19 cellular contexts compared by ENCODE assay signal in genomic region chr9:108270041-108270440, GRCh38.
A peak's percentile ranks its signal among the peaks of the same experiment; 100 is the strongest.
DNase-seq lines count a peak whose midpoint lies in the region; ATAC-seq, FAIRE-seq and TF ChIP-seq lines count a peak whose summit lies in the region.
"Had no signal": no experiment of that assay in that cellular context is flagged by ENCODE, and none has a peak within 500 bp of the region (broad histone marks: within the 10 kb centered on the region; RNA-seq: fewer than 3 reads in every experiment).

No MANE protein-coding gene starts in this region.

- no peak for ATAC-seq in PC-3
- ATAC-seq in stimulated activated naive CD8-positive, alpha-beta T cell treated with anti-CD3 and anti-CD28 coated beads, Interleukin-15, amount 100 ng/mL, for 72 hours = no peak
- ATAC-seq: left colon had no signal

- peaks cover 28% of the 10 kb centered on the region for H3K4me1 Mint-ChIP-seq in osteocyte (ENCODE audit: unreplicated experiment)
- H3K4me1 Mint-ChIP-seq in activated CD4-positive, alpha-beta T cell treated with anti-CD3 and anti-CD28 coated beads, Interleukin-2, amount 10 ng/mL, durations not matched to agents 24 days and 14 days = no peaks in the 10 kb centered on the region
- no peaks in the 10 kb centered on the region for H3K4me1 Mint-ChIP-seq in stimulated activated naive CD8-positive, alpha-beta T cell treated with anti-CD3 and anti-CD28 coated beads, Interleukin-15, amount 100 ng/mL, for 72 hours

- no peak overlapping the region for H3K27ac ChIP-seq in PC-3 (ENCODE audit: low read length)
- H3K27ac ChIP-seq: stomach had no signal

- POLR2A ChIA-PET in PC-3 (lab: Charles Lee; ENCODE audit: unreplicated experiment) = no interaction called here

- no peaks in the 10 kb centered on the region for H3K9me2 ChIP-seq in PC-3 (replicated peaks; ENCODE audit: low read length)

- no peak overlapping the region for H3K9ac ChIP-seq in PC-3 (ENCODE audit: low read length)

- H3K4me3 Mint-ChIP-seq in osteocyte (ENCODE audit: unreplicated experiment) = no peak overlapping the region
- no peak overlapping the region for H3K4me3 Mint-ChIP-seq in activated CD4-positive, alpha-beta T cell treated with anti-CD3 and anti-CD28 coated beads, Interleukin-2, amount 10 ng/mL, durations not matched to agents 24 days and 14 days
- no peak overlapping the region for H3K4me3 Mint-ChIP-seq in stimulated activated naive CD8-positive, alpha-beta T cell treated with anti-CD3 and anti-CD28 coated beads, Interleukin-15, amount 100 ng/mL, for 72 hours
- H3K4me3 Mint-ChIP-seq: activated naive CD8-positive, alpha-beta T cell had no signal

- no peaks in the 10 kb centered on the region for H3K36me3 Mint-ChIP-seq in osteocyte (ENCODE audit: unreplicated experiment)
- H3K36me3 Mint-ChIP-seq in activated CD4-positive, alpha-beta T cell treated with anti-CD3 and anti-CD28 coated beads, Interleukin-2, amount 10 ng/mL, durations not matched to agents 24 days and 14 days (ENCODE audit: low read depth) = no peaks in the 10 kb centered on the region
- H3K36me3 Mint-ChIP-seq: activated naive CD8-positive, alpha-beta T cell had no signal

- H3F3A ChIP-seq in PC-3 (ENCODE audit: low read length, unreplicated experiment) = no peaks in the 10 kb centered on the region

- peak; percentile 64 for FAIRE-seq in bronchial epithelial cell (lab: Jason Lieb, UNC)

- no peaks in the 10 kb centered on the region for H4K20me1 ChIP-seq in PC-3 (ENCODE audit: low read length)

- H3K27me3 ChIP-seq in PC-3 (ENCODE audit: low read length) = no peaks in the 10 kb centered on the region
- no peaks in the 10 kb centered on the region for H3K27me3 ChIP-seq in bronchial epithelial cell (ENCODE audit: control insufficient read depth, insufficient read depth, low read length)
- H3K27me3 ChIP-seq: Peyer's patch, stomach had no signal

- BruUV-seq in PC-3 (replicated peaks; lab: Mats Ljungman, UMichigan) = no TSS peak

- peaks cover 6% of the 10 kb centered on the region for H3K9me3 Mint-ChIP-seq in osteocyte (ENCODE audit: unreplicated experiment)
- H3K9me3 Mint-ChIP-seq in activated CD4-positive, alpha-beta T cell treated with anti-CD3 and anti-CD28 coated beads, Interleukin-2, amount 10 ng/mL, durations not matched to agents 24 days and 14 days = peaks cover 5% of the 10 kb centered on the region
- H3K9me3 Mint-ChIP-seq in stimulated activated naive CD8-positive, alpha-beta T cell treated with anti-CD3 and anti-CD28 coated beads, Interleukin-15, amount 100 ng/mL, for 72 hours = peaks cover 12 to 31% of the 10 kb centered on the region in 2 donors

- TF ChIP-seq CTCF in GM12865 (IDR thresholded peaks at IDR 0.05; ENCODE audit: insufficient read depth, low read depth, low read length, missing control alignments) (no peak), PC-3 (conservative IDR thresholded peaks at IDR 0.05; ENCODE audit: low read depth, low read length) (no peak; the same call in 1 of the 2 replicates), bronchial epithelial cell (IDR thresholded peaks at IDR 0.05; ENCODE audit: insufficient read depth, low read length, severe bottlenecking) (no peak), osteocyte (IDR thresholded peaks at IDR 0.05) (no peak)

- no peaks in the 10 kb centered on the region for H3K36me3 ChIP-seq in PC-3 (ENCODE audit: low read depth, low read length)
- H3K36me3 ChIP-seq in bronchial epithelial cell (ENCODE audit: control insufficient read depth, insufficient read depth, low read length) = no peaks in the 10 kb centered on the region
- H3K36me3 ChIP-seq: Peyer's patch, stomach had no signal

- no peaks in the 10 kb centered on the region for H3K27me3 Mint-ChIP-seq in osteocyte (ENCODE audit: unreplicated experiment)
- no peaks in the 10 kb centered on the region for H3K27me3 Mint-ChIP-seq in activated CD4-positive, alpha-beta T cell treated with anti-CD3 and anti-CD28 coated beads, Interleukin-2, amount 10 ng/mL, durations not matched to agents 24 days and 14 days
- H3K27me3 Mint-ChIP-seq in stimulated activated naive CD8-positive, alpha-beta T cell treated with anti-CD3 and anti-CD28 coated beads, Interleukin-15, amount 100 ng/mL, for 72 hours = no peaks in the 10 kb centered on the region
- H3K27me3 Mint-ChIP-seq: activated naive CD8-positive, alpha-beta T cell had no signal

- DNase-seq in GM12865 (ENCODE audit: low read depth) (peak; percentile 18), PC-3 (peak; percentile 27), bronchial epithelial cell (ENCODE audit: low read depth) (peak; percentile 27), osteocyte (ENCODE audit: extremely low spot score, unreplicated experiment) (no peak), NCI-H345 (lab: John Stamatoyannopoulos, UW) (no peak)
- no peak for DNase-seq in activated CD4-positive, alpha-beta T cell treated with anti-CD3 and anti-CD28 coated beads, Interleukin-2, amount 10 ng/mL, durations not matched to agents 24 days and 14 days
- DNase-seq in stimulated activated naive CD8-positive, alpha-beta T cell treated with anti-CD3 and anti-CD28 coated beads, Interleukin-15, amount 100 ng/mL, for 72 hours = no peak
- DNase-seq in stimulated activated CD4-positive, alpha-beta T cell treated with anti-CD3 and anti-CD28 coated beads, Interleukin-15, amount 100 ng/mL, for 24 hours = no peak
- DNase-seq: cerebellar nuclear complex, DMS79 treated with DMSO at 0.1 percent for 48 hours, HCEC 1CT, hippocampal formation, left colon, NCI-H1694, NCI-H510A treated with DMSO at 0.1 percent for 48 hours, Peyer's patch, stomach, T-helper 2 cell had no signal

- H3K4me3 ChIP-seq in GM12865 (ENCODE audit: low read depth, low read length) (no peak overlapping the region), PC-3 (ENCODE audit: low read length) (no peak overlapping the region), bronchial epithelial cell (ENCODE audit: low read depth, low read length) (no peak overlapping the region)
- H3K4me3 ChIP-seq: Peyer's patch, stomach had no signal

- H3K4me1 ChIP-seq in PC-3 (ENCODE audit: insufficient read depth, low read length) = peaks cover 35% of the 10 kb centered on the region

- H3K27ac Mint-ChIP-seq in osteocyte (ENCODE audit: unreplicated experiment) = peak overlapping the region; percentile 13
- H3K27ac Mint-ChIP-seq in activated CD4-positive, alpha-beta T cell treated with anti-CD3 and anti-CD28 coated beads, Interleukin-2, amount 10 ng/mL, durations not matched to agents 24 days and 14 days = no peak overlapping the region
- H3K27ac Mint-ChIP-seq in stimulated activated naive CD8-positive, alpha-beta T cell treated with anti-CD3 and anti-CD28 coated beads, Interleukin-15, amount 100 ng/mL, for 72 hours = no peak overlapping the region
- H3K27ac Mint-ChIP-seq: activated naive CD8-positive, alpha-beta T cell had no signal

- no peak overlapping the region for H3K4me2 ChIP-seq in PC-3 (ENCODE audit: low read length)

- intact Hi-C loops in PC-3 (cut with micrococcal nuclease) = loop anchor here (5.0 kb wide), 3 partner anchors 113 to 803 kb away; no protein-coding TSS in a partner anchor
- intact Hi-C loops in activated CD4-positive, alpha-beta T cell treated with anti-CD3 and anti-CD28 coated beads, Interleukin-2, amount 10 ng/mL, durations not matched to agents 24 days and 14 days (cut with micrococcal nuclease) = no loop called here

- CTCF ChIA-PET in PC-3 (lab: Charles Lee) = no interaction called here

- no peak overlapping the region for H2AFZ ChIP-seq in PC-3 (ENCODE audit: low read length)

- no peaks in the 10 kb centered on the region for H3K9me3 ChIP-seq in PC-3 (ENCODE audit: low read length)
- H3K9me3 ChIP-seq: Peyer's patch, stomach had no signal

- H3K79me2 ChIP-seq in PC-3 (ENCODE audit: low read length) = no peaks in the 10 kb centered on the region

Comparison
In these comparisons a context has a peak if more than half of its experiments do, and no peak if none do; other contexts are left out.
1. DNase-seq: peak in GM12865 (single experiment), PC-3 (single experiment) and bronchial epithelial cell (single experiment); none in osteocyte (single experiment), activated CD4-positive, alpha-beta T cell treated with anti-CD3 and anti-CD28 coated beads, Interleukin-2, amount 10 ng/mL, durations not matched to agents 24 days and 14 days (single experiment), stimulated activated naive CD8-positive, alpha-beta T cell treated with anti-CD3 and anti-CD28 coated beads, Interleukin-15, amount 100 ng/mL, for 72 hours (0 of 2), NCI-H345 (single experiment) and stimulated activated CD4-positive, alpha-beta T cell treated with anti-CD3 and anti-CD28 coated beads, Interleukin-15, amount 100 ng/mL, for 24 hours (single experiment).